In genomic region chr5:115349001-115349817, GRCh38 we compare ENCODE assay signal across 1 cellular context.
TF ChIP-seq lines count a peak whose summit lies in the region.

No MANE protein-coding gene starts in this region.

TF ChIP-seq in HEK293, 187 proteins besides CTCF, POLR2A, EP300 and RAD21 (continued from another document):
- TF ChIP-seq BCL6B (tag by site-specific recombination; IDR thresholded peaks at IDR 0.05) (no peak), KLF16 (tag by site-specific recombination; IDR thresholded peaks at IDR 0.05) (no peak), PRDM1 (tag by site-specific recombination; IDR thresholded peaks at IDR 0.05) (no peak), SETDB1 (IDR thresholded peaks at IDR 0.05; ENCODE audit: insufficient read length, low read length) (no peak), ZNF776 (tag by site-specific recombination; IDR thresholded peaks at IDR 0.05; ENCODE audit: borderline replicate concordance) (no peak), ZNF416 (tag by site-specific recombination; IDR thresholded peaks at IDR 0.05) (no peak), KLF10 (tag by site-specific recombination; IDR thresholded peaks at IDR 0.05) (no peak), ZNF140 (tag by site-specific recombination; IDR thresholded peaks at IDR 0.05) (no peak), ZNF623 (tag by site-specific recombination; IDR thresholded peaks at IDR 0.05) (no peak), ZNF398 (tag by site-specific recombination; IDR thresholded peaks at IDR 0.05) (no peak), ZNF391 (tag by site-specific recombination; IDR thresholded peaks at IDR 0.05; ENCODE audit: borderline replicate concordance, low read depth) (no peak), ATF2 (tag by site-specific recombination; IDR thresholded peaks at IDR 0.05; ENCODE audit: low read depth) (no peak), TSHZ1 (tag by site-specific recombination; IDR thresholded peaks at IDR 0.05; ENCODE audit: borderline replicate concordance) (no peak), ZNF138 (tag by site-specific recombination; IDR thresholded peaks at IDR 0.05; ENCODE audit: borderline replicate concordance) (no peak), ZNF692 (tag by site-specific recombination; IDR thresholded peaks at IDR 0.05) (no peak)
TF ChIP-seq in HEK293: peak in this region for 4.
